ENCODE assay signal across 1 cellular context in the genomic region with DNA sequence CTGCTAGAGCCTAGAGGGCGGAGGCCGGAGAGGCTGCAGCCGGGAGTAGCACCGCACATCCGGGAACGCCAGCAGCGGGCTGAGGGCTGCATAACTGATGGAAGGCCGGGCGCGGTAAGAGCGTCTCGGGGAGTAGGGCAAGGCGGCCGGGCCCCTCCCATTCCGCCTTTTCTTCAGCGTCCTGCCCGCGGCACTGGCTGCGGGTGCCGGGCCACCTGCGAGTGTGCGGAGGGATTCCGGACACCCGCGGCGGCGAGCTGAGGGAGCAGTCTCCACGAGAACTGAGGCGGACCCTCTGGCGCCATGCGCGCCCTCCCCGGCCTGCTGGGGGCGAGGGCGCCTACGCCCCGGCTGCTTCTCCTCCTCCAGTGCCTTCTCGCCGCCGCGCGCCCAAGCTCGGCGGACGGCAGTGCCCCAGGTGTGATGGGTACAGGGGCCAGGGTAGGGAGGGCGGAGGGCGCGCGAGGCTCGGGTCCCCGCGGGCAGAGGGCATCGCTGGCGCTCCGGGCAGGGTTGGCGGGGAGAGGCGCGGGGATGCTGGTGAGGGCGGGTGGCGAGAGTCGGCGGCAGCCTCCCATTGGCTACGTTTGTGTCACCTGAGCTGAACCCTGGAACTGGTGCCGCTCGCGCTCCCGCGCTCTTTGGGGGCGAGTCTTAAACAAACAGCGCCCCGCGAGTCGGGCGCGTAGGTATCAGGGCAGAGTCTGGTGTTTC.
TF ChIP-seq lines count a peak whose summit lies in the region.

No MANE protein-coding gene starts in this region.

TF ChIP-seq in IMR-90, 13 proteins besides CTCF, POLR2A, EP300 and RAD21 (continued from another document):
- TF ChIP-seq RCOR1 (IDR thresholded peaks at IDR 0.05; ENCODE audit: insufficient replicate concordance, low read length) (no peak), NFE2L2 (IDR thresholded peaks at IDR 0.05; ENCODE audit: low read depth, low read length) (no peak), CHD1 (IDR thresholded peaks at IDR 0.05; ENCODE audit: low read depth, low read length) (no peak), MAZ (IDR thresholded peaks at IDR 0.05; ENCODE audit: borderline replicate concordance, low read depth, low read length) (no peak), CEBPB (IDR thresholded peaks at IDR 0.05; ENCODE audit: low read depth, low read length) (no peak), MAFK (IDR thresholded peaks at IDR 0.05; ENCODE audit: low read depth, low read length) (no peak), SMC3 (IDR thresholded peaks at IDR 0.05; ENCODE audit: low read depth, low read length) (no peak)
- TF ChIP-seq, protein P1, sequence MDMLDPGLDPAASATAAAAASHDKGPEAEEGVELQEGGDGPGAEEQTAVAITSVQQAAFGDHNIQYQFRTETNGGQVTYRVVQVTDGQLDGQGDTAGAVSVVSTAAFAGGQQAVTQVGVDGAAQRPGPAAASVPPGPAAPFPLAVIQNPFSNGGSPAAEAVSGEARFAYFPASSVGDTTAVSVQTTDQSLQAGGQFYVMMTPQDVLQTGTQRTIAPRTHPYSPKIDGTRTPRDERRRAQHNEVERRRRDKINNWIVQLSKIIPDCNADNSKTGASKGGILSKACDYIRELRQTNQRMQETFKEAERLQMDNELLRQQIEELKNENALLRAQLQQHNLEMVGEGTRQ (IDR thresholded peaks at IDR 0.05; ENCODE audit: low read depth, low read length): no peak
- TF ChIP-seq, protein P2, sequence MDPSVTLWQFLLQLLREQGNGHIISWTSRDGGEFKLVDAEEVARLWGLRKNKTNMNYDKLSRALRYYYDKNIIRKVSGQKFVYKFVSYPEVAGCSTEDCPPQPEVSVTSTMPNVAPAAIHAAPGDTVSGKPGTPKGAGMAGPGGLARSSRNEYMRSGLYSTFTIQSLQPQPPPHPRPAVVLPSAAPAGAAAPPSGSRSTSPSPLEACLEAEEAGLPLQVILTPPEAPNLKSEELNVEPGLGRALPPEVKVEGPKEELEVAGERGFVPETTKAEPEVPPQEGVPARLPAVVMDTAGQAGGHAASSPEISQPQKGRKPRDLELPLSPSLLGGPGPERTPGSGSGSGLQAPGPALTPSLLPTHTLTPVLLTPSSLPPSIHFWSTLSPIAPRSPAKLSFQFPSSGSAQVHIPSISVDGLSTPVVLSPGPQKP (IDR thresholded peaks at IDR 0.05; ENCODE audit: borderline replicate concordance, low read depth, low read length): no peak
